In genomic region chr19:58009301-58009665, GRCh38 we compare ENCODE assay signal across 8 cellular contexts. TPM values are rescaled to one million over a fixed set of nuclear protein-coding genes. Genes with fewer than 3 reads are reported as not detected.
A peak's percentile ranks its signal among the peaks of the same experiment; 100 is the strongest.
DNase-seq lines count a peak whose midpoint lies in the region; ATAC-seq and TF ChIP-seq lines count a peak whose summit lies in the region.
"Had no signal": no experiment of that assay in that cellular context is flagged by ENCODE, and none has a peak within 500 bp of the region (broad histone marks: within the 10 kb centered on the region; RNA-seq: fewer than 3 reads in every experiment).

No MANE protein-coding gene starts in this region.

- no peaks in the 10 kb centered on the region for H3K4me1 ChIP-seq in GM23248 (ENCODE audit: insufficient read depth)
- H3K4me1 ChIP-seq in gastroesophageal sphincter = peaks cover 0 to 30% (median 0%) of the 10 kb centered on the region in 3 donors
- no peaks in the 10 kb centered on the region for H3K4me1 ChIP-seq in smooth muscle cell (ENCODE audit: low read depth)

- H3K36me3 ChIP-seq in GM23248 (ENCODE audit: low read depth) (peaks cover 31% of the 10 kb centered on the region), gastroesophageal sphincter (peaks cover 0 to 34% of the 10 kb centered on the region in 2 donors), smooth muscle cell (ENCODE audit: low read depth) (peaks cover 33% of the 10 kb centered on the region)

- H3K4me1 Mint-ChIP-seq in activated T-helper 1 cell treated with anti-CD3 and anti-CD28 coated beads, Interleukin-12 subunit alpha, Interleukin-12 subunit beta, Interleukin-2, Interleukin-4 antibody, amounts not matched to agents 30 ng/mL and 10 ng/mL and 1 ng/mL, durations not matched to agents 14 hours and 24 hours and 36 hours (ENCODE audit: low read depth) = no peaks in the 10 kb centered on the region

- 2 to 4% methylated on average over 18 to 21 of the region's 21 CpGs for WGBS in GM23248 (ENCODE audit: low coverage in 1 of 2, low lambda C conversion rate in 2 of 2, missing lambda C conversion rate in 2 of 2), 2 experiments
- 0% methylated on average over 2 of the region's 21 CpGs; no CpG with 5 or more reads in 1 of the 2 donors for WGBS in gastroesophageal sphincter (ENCODE audit: low coverage in 1 of 2), 2 donors
- WGBS in smooth muscle cell (ENCODE audit: low lambda C conversion rate) = 63% methylated on average over 21 of the region's 21 CpGs

- no peak for TF ChIP-seq EP300 in gastroesophageal sphincter (IDR thresholded peaks at IDR 0.05)

- H3K4me3 Mint-ChIP-seq in activated T-helper 1 cell treated with anti-CD3 and anti-CD28 coated beads, Interleukin-12 subunit alpha, Interleukin-12 subunit beta, Interleukin-2, Interleukin-4 antibody, amounts not matched to agents 30 ng/mL and 10 ng/mL and 1 ng/mL, durations not matched to agents 14 hours and 24 hours and 36 hours = peak overlapping the region; percentile 81

- DNase-seq in GM23248 (no peak), smooth muscle cell (lab: John Stamatoyannopoulos, UW; ENCODE audit: unreplicated experiment) (no peak), EL (no peak)
- DNase-seq in activated T-helper 1 cell treated with anti-CD3 and anti-CD28 coated beads, Interleukin-12 subunit alpha, Interleukin-12 subunit beta, Interleukin-2, Interleukin-4 antibody, amounts not matched to agents 30 ng/mL and 10 ng/mL and 1 ng/mL, durations not matched to agents 14 hours and 24 hours and 36 hours (ENCODE audit: low spot score) = no peak
- DNase-seq: NCI-H2081 had no signal

- peaks cover 70% of the 10 kb centered on the region for H3K9me3 Mint-ChIP-seq in activated T-helper 1 cell treated with anti-CD3 and anti-CD28 coated beads, Interleukin-12 subunit alpha, Interleukin-12 subunit beta, Interleukin-2, Interleukin-4 antibody, amounts not matched to agents 30 ng/mL and 10 ng/mL and 1 ng/mL, durations not matched to agents 14 hours and 24 hours and 36 hours

- H3K4me2 ChIP-seq in GM23248 (ENCODE audit: unreplicated experiment) = peak overlapping the region; percentile 84
- H3K4me2 ChIP-seq in smooth muscle cell = peak overlapping the region; percentile 48

- peaks cover 33% of the 10 kb centered on the region for H3K36me3 Mint-ChIP-seq in activated T-helper 1 cell treated with anti-CD3 and anti-CD28 coated beads, Interleukin-12 subunit alpha, Interleukin-12 subunit beta, Interleukin-2, Interleukin-4 antibody, amounts not matched to agents 30 ng/mL and 10 ng/mL and 1 ng/mL, durations not matched to agents 14 hours and 24 hours and 36 hours (ENCODE audit: low read depth)

- no peaks in the 10 kb centered on the region for H3K9me3 ChIP-seq in GM23248 (ENCODE audit: low read depth)
- peaks cover 0 to 80% (median 0%) of the 10 kb centered on the region in 3 donors for H3K9me3 ChIP-seq in gastroesophageal sphincter
- peaks cover 15% of the 10 kb centered on the region for H3K9me3 ChIP-seq in smooth muscle cell (replicated peaks; ENCODE audit: low read depth)

- H3F3A ChIP-seq in GM23248 (ENCODE audit: insufficient read depth) (peaks cover 6% of the 10 kb centered on the region; the same call in 1 of the 2 replicates), smooth muscle cell (ENCODE audit: low read depth) (no peaks in the 10 kb centered on the region)

- ATAC-seq in gastroesophageal sphincter = peak; percentile 17
- no peak for ATAC-seq in GM18861 (IDR thresholded peaks at IDR 0.05; ENCODE audit: unreplicated experiment)
- ATAC-seq in GM19452 (IDR thresholded peaks at IDR 0.05; ENCODE audit: unreplicated experiment) = no peak

- peaks cover 8% of the 10 kb centered on the region for H3K79me2 ChIP-seq in GM23248 (ENCODE audit: insufficient read depth)
- H3K79me2 ChIP-seq in smooth muscle cell (ENCODE audit: low read depth) = no peaks in the 10 kb centered on the region

- H4K20me1 ChIP-seq in GM23248 (ENCODE audit: insufficient read depth) = no peaks in the 10 kb centered on the region
- H4K20me1 ChIP-seq in smooth muscle cell (ENCODE audit: low read depth) = no peaks in the 10 kb centered on the region

- no peak for TF ChIP-seq POLR2A in gastroesophageal sphincter (IDR thresholded peaks at IDR 0.05)

- H2AFZ ChIP-seq in GM23248 = peak overlapping the region; percentile 83
- no peak overlapping the region for H2AFZ ChIP-seq in smooth muscle cell (ENCODE audit: low read depth)

- intact Hi-C loops in activated T-helper 1 cell treated with anti-CD3 and anti-CD28 coated beads, Interleukin-12 subunit alpha, Interleukin-12 subunit beta, Interleukin-2, Interleukin-4 antibody, amounts not matched to agents 30 ng/mL and 10 ng/mL and 1 ng/mL, durations not matched to agents 14 hours and 24 hours and 36 hours (cut with micrococcal nuclease) = loop anchor here (10.0 kb wide), 2 partner anchors 176 to 296 kb away; partner anchors contain the start of genes ERVK3-1 and ZNF274

- H3K27ac Mint-ChIP-seq in activated T-helper 1 cell treated with anti-CD3 and anti-CD28 coated beads, Interleukin-12 subunit alpha, Interleukin-12 subunit beta, Interleukin-2, Interleukin-4 antibody, amounts not matched to agents 30 ng/mL and 10 ng/mL and 1 ng/mL, durations not matched to agents 14 hours and 24 hours and 36 hours = no peak overlapping the region

- H3K9me2 ChIP-seq in GM23248 (ENCODE audit: insufficient read depth) = no peaks in the 10 kb centered on the region

- in situ Hi-C loops in GM23248 (cut with MboI) = no loop called here

- TF ChIP-seq CTCF in gastroesophageal sphincter (IDR thresholded peaks at IDR 0.05) = no peak
- TF ChIP-seq CTCF in smooth muscle cell (IDR thresholded peaks at IDR 0.05; ENCODE audit: borderline replicate concordance, insufficient read depth, poor library complexity, severe bottlenecking) = no peak

- peak overlapping the region; percentile 73 for H3K4me3 ChIP-seq in GM23248
- H3K4me3 ChIP-seq in gastroesophageal sphincter = peak overlapping the region in 1 of 2 donors; percentile 59
- peak overlapping the region; percentile 34 for H3K4me3 ChIP-seq in smooth muscle cell

- no peaks in the 10 kb centered on the region for H3K27me3 Mint-ChIP-seq in activated T-helper 1 cell treated with anti-CD3 and anti-CD28 coated beads, Interleukin-12 subunit alpha, Interleukin-12 subunit beta, Interleukin-2, Interleukin-4 antibody, amounts not matched to agents 30 ng/mL and 10 ng/mL and 1 ng/mL, durations not matched to agents 14 hours and 24 hours and 36 hours (ENCODE audit: insufficient read depth)

- H3K27me3 ChIP-seq in GM23248 (replicated peaks; ENCODE audit: insufficient read depth) (no peaks in the 10 kb centered on the region), gastroesophageal sphincter (no peaks in the 10 kb centered on the region), smooth muscle cell (ENCODE audit: low read depth) (no peaks in the 10 kb centered on the region)

- H3K27ac ChIP-seq in GM23248 = peak overlapping the region; percentile 68
- H3K27ac ChIP-seq in gastroesophageal sphincter = peak overlapping the region in 2 of 4 donors; percentile 81 to 91
- peak overlapping the region; percentile 38 for H3K27ac ChIP-seq in smooth muscle cell (ENCODE audit: low read depth)

- H3K9ac ChIP-seq in GM23248 = peak overlapping the region; percentile 76
- H3K9ac ChIP-seq in smooth muscle cell (ENCODE audit: low read depth) = no peak overlapping the region

RNA-seq across cellular contexts. Expression of gene ZNF606, which starts 6.7 kb away (rescaled TPM):
- total RNA-seq in GM23248 (2014; rRNA removed; shearing (Covaris generic)) = 15.0 and 17.2 TPM in 2 replicates
- polyA plus RNA-seq in GM23248 (2016; fragmentation: Nextera tagmentation; extraction: Ambion mirVana) = 8.0 and 8.1 TPM in 2 replicates
- 6.3 and 6.4 TPM in 2 replicates for total RNA-seq in activated T-helper 1 cell treated with anti-CD3 and anti-CD28 coated beads, Interleukin-12 subunit alpha, Interleukin-12 subunit beta, Interleukin-2, Interleukin-4 antibody, amounts not matched to agents 30 ng/mL and 10 ng/mL and 1 ng/mL, durations not matched to agents 14 hours and 24 hours and 36 hours
- total RNA-seq in gastroesophageal sphincter = 10 to 100 TPM in 3 of 4 donors, 1 to 10 TPM in 1; 6.0 to 49.0 (median 18.8) TPM
- 15.7 and 18.6 TPM in 2 replicates for total RNA-seq in smooth muscle cell
- polyA plus RNA-seq in smooth muscle cell = 5.2 and 8.6 TPM in 2 replicates

RNA-seq across cellular contexts. Expression of gene ZSCAN1, which starts 24.5 kb away (rescaled TPM):
- total RNA-seq in GM23248 (2014; rRNA removed; shearing (Covaris generic)) = not detected in 2 replicates
- polyA plus RNA-seq in GM23248 (2016; fragmentation: Nextera tagmentation; extraction: Ambion mirVana) (0.27 and 0.39 TPM in 2 replicates), smooth muscle cell (0.94 and 1.4 TPM in 2 replicates)
- not detected in 2 replicates for total RNA-seq in activated T-helper 1 cell treated with anti-CD3 and anti-CD28 coated beads, Interleukin-12 subunit alpha, Interleukin-12 subunit beta, Interleukin-2, Interleukin-4 antibody, amounts not matched to agents 30 ng/mL and 10 ng/mL and 1 ng/mL, durations not matched to agents 14 hours and 24 hours and 36 hours
- total RNA-seq in gastroesophageal sphincter (not detected), smooth muscle cell (1.8 TPM in 1 of 2 replicates, not detected in the other)

RNA-seq across cellular contexts. Expression of gene C19orf18, which starts 34.9 kb away (rescaled TPM):
- total RNA-seq in GM23248 (2014; rRNA removed; shearing (Covaris generic)) = 0.25 TPM in 1 of 2 replicates, not detected in the other
- polyA plus RNA-seq in GM23248 (2016; fragmentation: Nextera tagmentation; extraction: Ambion mirVana) (0.79 and 1.0 TPM in 2 replicates), smooth muscle cell (2.0 and 2.1 TPM in 2 replicates)
- total RNA-seq in activated T-helper 1 cell treated with anti-CD3 and anti-CD28 coated beads, Interleukin-12 subunit alpha, Interleukin-12 subunit beta, Interleukin-2, Interleukin-4 antibody, amounts not matched to agents 30 ng/mL and 10 ng/mL and 1 ng/mL, durations not matched to agents 14 hours and 24 hours and 36 hours = not detected in 2 replicates
- total RNA-seq in gastroesophageal sphincter (1 to 10 TPM in 1 of 4 donors, not detected in 3; 4.8 TPM), smooth muscle cell (0.67 TPM in 1 of 2 replicates, not detected in the other)

RNA-seq across cellular contexts. Expression of gene ZNF135, which starts 49.8 kb away (rescaled TPM):
- 5.1 and 6.4 TPM in 2 replicates for total RNA-seq in GM23248 (2014; rRNA removed; shearing (Covaris generic))
- 4.6 and 4.9 TPM in 2 replicates for polyA plus RNA-seq in GM23248 (2016; fragmentation: Nextera tagmentation; extraction: Ambion mirVana)
- total RNA-seq in activated T-helper 1 cell treated with anti-CD3 and anti-CD28 coated beads, Interleukin-12 subunit alpha, Interleukin-12 subunit beta, Interleukin-2, Interleukin-4 antibody, amounts not matched to agents 30 ng/mL and 10 ng/mL and 1 ng/mL, durations not matched to agents 14 hours and 24 hours and 36 hours = 0.05 and 0.16 TPM in 2 replicates
- total RNA-seq in gastroesophageal sphincter = 1 to 10 TPM; 5.8 to 9.0 (median 7.5) TPM
- total RNA-seq in smooth muscle cell = 3.7 and 4.8 TPM in 2 replicates
- polyA plus RNA-seq in smooth muscle cell = 3.2 and 3.6 TPM in 2 replicates
